In the genomic region with DNA sequence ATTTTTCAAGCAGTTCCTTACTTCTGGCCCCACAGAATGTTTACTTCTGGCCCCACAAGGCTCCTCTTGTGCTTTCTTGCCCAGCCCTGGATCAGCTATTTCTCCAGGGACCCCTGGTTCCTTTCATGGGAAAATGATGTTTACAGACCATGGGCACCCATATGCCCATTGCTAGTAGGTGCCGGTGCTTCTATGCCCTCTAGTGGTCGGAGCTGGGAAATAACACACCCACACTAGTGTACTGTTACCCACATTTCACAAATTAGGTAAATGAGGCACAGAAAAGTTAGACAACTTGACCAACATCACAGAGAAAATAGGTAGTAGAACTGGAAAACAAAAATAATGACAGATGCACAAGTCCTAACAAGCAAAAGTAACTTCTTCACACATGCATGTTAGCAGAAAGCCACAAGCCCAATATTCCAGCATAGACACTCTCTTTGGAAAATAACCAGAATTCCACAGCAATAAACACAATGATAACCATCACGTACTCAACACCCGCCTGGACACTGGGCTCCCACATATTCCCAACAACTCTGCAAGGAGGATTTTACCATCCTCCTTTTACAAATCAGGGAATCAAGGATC, we compare ENCODE assay signal across 8 cellular contexts. TPM values are rescaled to one million over a fixed set of nuclear protein-coding genes. Genes with fewer than 3 reads are reported as not detected.
DNase-seq lines count a peak whose midpoint lies in the region; ATAC-seq, FAIRE-seq and TF ChIP-seq lines count a peak whose summit lies in the region.

No MANE protein-coding gene starts in this region.

- H3K27ac ChIP-seq in DOHH2 (ENCODE audit: low read depth, low read length) (no peak overlapping the region), astrocyte (ENCODE audit: low read depth, low read length) (no peak overlapping the region)

- peaks cover 56% of the 10 kb centered on the region for H3K27me3 Mint-ChIP-seq in astrocyte (ENCODE audit: low read depth, unreplicated experiment)

- H3K27me3 ChIP-seq in DOHH2 (ENCODE audit: control insufficient read depth, low read length) = peaks cover 15% of the 10 kb centered on the region
- H3K27me3 ChIP-seq in astrocyte (ENCODE audit: insufficient read depth, low read length) = no peaks in the 10 kb centered on the region

- H3K9me3 Mint-ChIP-seq in astrocyte (ENCODE audit: unreplicated experiment) = no peaks in the 10 kb centered on the region

- H3K4me1 ChIP-seq in DOHH2 (ENCODE audit: control insufficient read depth, low read length) (no peaks in the 10 kb centered on the region), astrocyte (ENCODE audit: insufficient read depth, low read length) (no peaks in the 10 kb centered on the region)

- H3K9me3 ChIP-seq in DOHH2 (ENCODE audit: control insufficient read depth, insufficient read depth, low read length) (no peaks in the 10 kb centered on the region), astrocyte (ENCODE audit: insufficient read depth, low read depth, low read length) (no peaks in the 10 kb centered on the region)

- no peaks in the 10 kb centered on the region for H3F3A ChIP-seq in DOHH2 (ENCODE audit: control insufficient read depth, insufficient read depth)

- H3K79me2 ChIP-seq in DOHH2 (ENCODE audit: control insufficient read depth, low read length) (no peaks in the 10 kb centered on the region), astrocyte (ENCODE audit: insufficient read depth, low read length) (no peaks in the 10 kb centered on the region)

- TF ChIP-seq CTCF in DOHH2 (IDR thresholded peaks at IDR 0.05; ENCODE audit: low read depth, low read length, poor library complexity, severe bottlenecking) (peak; percentile 91), LNCaP clone FGC (IDR thresholded peaks at IDR 0.05; ENCODE audit: control insufficient read depth, extremely low read depth, insufficient read depth) (peak; percentile 49), astrocyte (IDR thresholded peaks at IDR 0.05; ENCODE audit: insufficient read depth, low read depth, low read length) (peak; percentile 62)

- H3K4me1 Mint-ChIP-seq in astrocyte (ENCODE audit: low read depth, unreplicated experiment) = no peaks in the 10 kb centered on the region

- ATAC-seq in HG02885 (IDR thresholded peaks at IDR 0.05; ENCODE audit: poor library complexity, unreplicated experiment) = no peak

- H3K9ac ChIP-seq in astrocyte (ENCODE audit: low read length) = no peak overlapping the region

- H4K20me1 ChIP-seq in DOHH2 (ENCODE audit: control insufficient read depth, insufficient read depth, low read depth, low read length) (no peaks in the 10 kb centered on the region), astrocyte (ENCODE audit: insufficient read depth, low read length) (no peaks in the 10 kb centered on the region)

- H3K36me3 Mint-ChIP-seq in astrocyte (ENCODE audit: low read depth, unreplicated experiment) = no peaks in the 10 kb centered on the region

- no peaks in the 10 kb centered on the region for H3K36me3 ChIP-seq in DOHH2 (ENCODE audit: control insufficient read depth, low read length)
- H3K36me3 ChIP-seq in astrocyte (ENCODE audit: insufficient read depth, low read length) = no peaks in the 10 kb centered on the region

- no peak overlapping the region for H3K27ac Mint-ChIP-seq in astrocyte (ENCODE audit: unreplicated experiment)

- H3K4me3 Mint-ChIP-seq in astrocyte (ENCODE audit: unreplicated experiment) = no peak overlapping the region

- no peaks in the 10 kb centered on the region for H3K9me2 ChIP-seq in DOHH2 (replicated peaks; ENCODE audit: control insufficient read depth, low read length)

- H3K4me3 ChIP-seq in DOHH2 (ENCODE audit: low read length) (no peak overlapping the region), LNCaP clone FGC (ENCODE audit: low read depth, low read length) (no peak overlapping the region), astrocyte (ENCODE audit: insufficient read depth, low read depth, low read length) (no peak overlapping the region)

- no peak overlapping the region for H2AFZ ChIP-seq in astrocyte (ENCODE audit: low read depth, low read length)

- FAIRE-seq in astrocyte (lab: Jason Lieb, UNC) = no peak

- no peak for DNase-seq in LNCaP clone FGC (ENCODE audit: low read depth)
- peak; percentile 23 for DNase-seq in T-helper 22 cell (ENCODE audit: low read depth)
- DNase-seq in astrocyte (ENCODE audit: low read depth) = no peak
- peak; percentile 35 for DNase-seq in kidney glomerular epithelial cell (lab: John Stamatoyannopoulos, UW)
- peak; percentile 39 to 64 (median 43) for DNase-seq in stimulated activated CD4-positive, alpha-beta T cell treated with anti-CD3 and anti-CD28 coated beads, TNF-alpha, amount 100 ng/mL, for 4 hours (ENCODE audit: low read depth in 3 of 3)
- no peak for DNase-seq in amniotic stem cell (lab: John Stamatoyannopoulos, UW)

- H3K4me2 ChIP-seq in DOHH2 (ENCODE audit: low read length) (no peak overlapping the region), astrocyte (ENCODE audit: low read length) (no peak overlapping the region)

RNA-seq across cellular contexts. Expression of a gene that starts 1.3 kb away (rescaled TPM):
- not detected in 2 replicates for total RNA-seq in astrocyte

RNA-seq across cellular contexts. Expression of a gene that starts 42.4 kb away (rescaled TPM):
- not detected in 2 replicates for total RNA-seq in astrocyte

RNA-seq across cellular contexts. Expression of a gene that starts 45.6 kb away (rescaled TPM):
- not detected in 2 replicates for total RNA-seq in astrocyte

Comparison
In these comparisons a context has a peak if more than half of its experiments do, and no peak if none do; other contexts are left out.
1. DNase-seq: peak in T-helper 22 cell (single experiment), kidney glomerular epithelial cell (single experiment) and stimulated activated CD4-positive, alpha-beta T cell treated with anti-CD3 and anti-CD28 coated beads, TNF-alpha, amount 100 ng/mL, for 4 hours (3 of 3); none in LNCaP clone FGC (single experiment), astrocyte (single experiment) and amniotic stem cell (single experiment).
2. Peak in every context shown above with its lines, with median percentiles within 50 percentile points of each other: CTCF ChIP-seq.